ENCODE assay signal across 12 cellular contexts in the genomic region with DNA sequence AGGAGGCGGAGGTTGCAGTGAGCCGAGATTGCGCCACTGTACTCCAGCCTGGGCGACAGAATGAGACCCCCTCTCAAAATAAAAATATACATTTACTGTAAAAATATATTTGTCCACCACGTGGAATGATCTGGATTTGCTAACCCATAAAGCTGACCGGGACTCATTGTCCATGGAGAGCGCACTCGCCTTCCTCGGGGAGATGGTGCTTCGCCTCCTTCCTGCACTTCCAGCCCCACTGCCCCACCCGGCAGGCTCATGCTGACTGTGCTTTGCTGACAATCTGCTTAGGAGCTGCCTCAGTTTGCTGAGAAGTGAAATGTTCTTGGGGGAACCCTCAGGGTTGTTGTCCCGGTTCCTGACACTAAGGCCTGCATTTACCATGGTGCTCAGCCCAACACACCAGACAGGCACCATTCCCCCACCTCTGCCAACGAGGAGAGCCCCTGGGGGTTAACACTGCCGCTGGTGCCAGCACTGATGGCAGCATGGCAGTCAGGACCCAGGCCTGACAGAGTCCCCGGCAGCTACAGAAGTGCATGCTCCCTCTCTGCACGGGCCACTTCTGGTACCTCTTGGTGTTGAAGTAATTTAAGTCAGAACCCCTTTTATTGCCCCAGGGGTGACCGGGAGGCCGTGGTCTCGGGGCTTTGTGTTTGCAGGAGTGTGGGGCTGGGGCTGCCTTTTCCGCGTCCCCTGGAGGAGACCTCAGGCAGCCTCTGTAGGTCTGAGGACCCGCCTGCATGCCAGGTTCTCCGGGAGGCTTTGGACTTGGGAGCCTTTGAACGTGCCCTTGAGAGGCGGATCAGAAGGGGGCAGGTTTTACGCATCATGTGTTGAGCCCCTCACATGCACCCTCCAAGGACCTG. TPM values are rescaled to one million over a fixed set of nuclear protein-coding genes. Genes with fewer than 3 reads are reported as not detected.
A peak's percentile ranks its signal among the peaks of the same experiment; 100 is the strongest.
DNase-seq lines count a peak whose midpoint lies in the region; ATAC-seq and TF ChIP-seq lines count a peak whose summit lies in the region.
"Had no signal": no experiment of that assay in that cellular context is flagged by ENCODE, and none has a peak within 500 bp of the region (broad histone marks: within the 10 kb centered on the region; RNA-seq: fewer than 3 reads in every experiment).

No MANE protein-coding gene starts in this region.

- POLR2A ChIA-PET in activated naive CD8-positive, alpha-beta T cell treated with anti-CD3 and anti-CD28 coated beads, Interleukin-2, amount 10 ng/mL, durations not matched to agents 7 days and 5 days (lab: Charles Lee), result interaction anchor here (1.0 to 3.7 kb wide), 2 partner anchors 8 to 13 kb away, joined by 3 to 88 read pairs; partner anchors contain the start of genes EME2, IGFALS, MRPS34 and NME3

- H3K9ac ChIP-seq in BLaER1 treated with 17β-estradiol and CSF1 and Interleukin-3, amounts not matched to agents 10 nM and 100 nM, result peak overlapping the region in 7 of 11 experiments; percentile 5 to 89 (median 17); a peak in 4 of 22 replicates
- no peak overlapping the region for H3K9ac ChIP-seq in DND-41 (ENCODE audit: low read depth, low read length)

- H2AFZ ChIP-seq in DND-41 (ENCODE audit: low read depth, low read length), result no peak overlapping the region

- no peak overlapping the region for H3K27ac Mint-ChIP-seq in activated naive CD8-positive, alpha-beta T cell treated with anti-CD3 and anti-CD28 coated beads, Interleukin-2, amount 10 ng/mL, durations not matched to agents 7 days and 5 days
- no peak overlapping the region for H3K27ac Mint-ChIP-seq in natural killer cell treated with Interleukin-12 subunit alpha and Interleukin-12 subunit beta and Interleukin-15 and Interleukin-18, amount 100 ng/mL, for 72 hours

- no peak for TF ChIP-seq CTCF in DND-41 (IDR thresholded peaks at IDR 0.05; ENCODE audit: borderline replicate concordance, extremely low read depth, low read length, poor library complexity, severe bottlenecking)

- H3K9me3 Mint-ChIP-seq in activated naive CD8-positive, alpha-beta T cell treated with anti-CD3 and anti-CD28 coated beads, Interleukin-2, amount 10 ng/mL, durations not matched to agents 7 days and 5 days, result no peaks in the 10 kb centered on the region
- H3K9me3 Mint-ChIP-seq in natural killer cell treated with Interleukin-12 subunit alpha and Interleukin-12 subunit beta and Interleukin-15 and Interleukin-18, amount 100 ng/mL, for 72 hours, result no peaks in the 10 kb centered on the region

- H3K4me1 ChIP-seq in BLaER1 treated with 17β-estradiol and CSF1 and Interleukin-3, amounts not matched to agents 10 nM and 100 nM, result peaks cover 21 to 31% (median 23%) of the 10 kb centered on the region in 10 experiments
- peaks cover 40% of the 10 kb centered on the region for H3K4me1 ChIP-seq in DND-41 (ENCODE audit: insufficient read depth, low read length)
- H3K4me1 ChIP-seq: SJCRH30 had no signal

- DNase-seq in DND-41, result no peak
- DNase-seq in activated naive CD8-positive, alpha-beta T cell treated with anti-CD3 and anti-CD28 coated beads, Interleukin-2, amount 10 ng/mL, durations not matched to agents 7 days and 5 days, result no peak
- DNase-seq in natural killer cell treated with Interleukin-12 subunit alpha and Interleukin-12 subunit beta and Interleukin-15 and Interleukin-18, amount 100 ng/mL, for 72 hours (ENCODE audit: low spot score), result no peak
- DNase-seq in occipital lobe (lab: John Stamatoyannopoulos, UW), result no peak
- no peak for DNase-seq in caudate nucleus (lab: John Stamatoyannopoulos, UW)
- no peak for DNase-seq in islet precursor cell
- DNase-seq: AML-193, mesendoderm, NCI-H1092 treated with DMSO at 0.1 percent for 48 hours, SJCRH30 had no signal

- peaks cover 19% of the 10 kb centered on the region for H3K4me1 Mint-ChIP-seq in activated naive CD8-positive, alpha-beta T cell treated with anti-CD3 and anti-CD28 coated beads, Interleukin-2, amount 10 ng/mL, durations not matched to agents 7 days and 5 days
- H3K4me1 Mint-ChIP-seq in natural killer cell treated with Interleukin-12 subunit alpha and Interleukin-12 subunit beta and Interleukin-15 and Interleukin-18, amount 100 ng/mL, for 72 hours (ENCODE audit: low read depth in 2 of 2), result peaks cover 14 to 16% of the 10 kb centered on the region in 2 donors

- peak overlapping the region in 1 of 11 experiments; percentile 3; a peak in 3 of 22 replicates for H3K4me2 ChIP-seq in BLaER1 treated with 17β-estradiol and CSF1 and Interleukin-3, amounts not matched to agents 10 nM and 100 nM
- H3K4me2 ChIP-seq in DND-41 (ENCODE audit: insufficient read depth, low read length), result peak overlapping the region; percentile 34; the same call in 1 of the 2 replicates

- H3K36me3 Mint-ChIP-seq in activated naive CD8-positive, alpha-beta T cell treated with anti-CD3 and anti-CD28 coated beads, Interleukin-2, amount 10 ng/mL, durations not matched to agents 7 days and 5 days, result peaks cover 4% of the 10 kb centered on the region
- H3K36me3 Mint-ChIP-seq in natural killer cell treated with Interleukin-12 subunit alpha and Interleukin-12 subunit beta and Interleukin-15 and Interleukin-18, amount 100 ng/mL, for 72 hours, result no peaks in the 10 kb centered on the region

- no peaks in the 10 kb centered on the region for H3K27me3 Mint-ChIP-seq in activated naive CD8-positive, alpha-beta T cell treated with anti-CD3 and anti-CD28 coated beads, Interleukin-2, amount 10 ng/mL, durations not matched to agents 7 days and 5 days
- H3K27me3 Mint-ChIP-seq in natural killer cell treated with Interleukin-12 subunit alpha and Interleukin-12 subunit beta and Interleukin-15 and Interleukin-18, amount 100 ng/mL, for 72 hours, result no peaks in the 10 kb centered on the region

- peaks cover 74% of the 10 kb centered on the region for H3K79me2 ChIP-seq in DND-41 (ENCODE audit: insufficient read depth, low read length)

- H3K27ac ChIP-seq in BLaER1 treated with 17β-estradiol and CSF1 and Interleukin-3, amounts not matched to agents 10 nM and 100 nM, result no peak overlapping the region
- H3K27ac ChIP-seq in DND-41 (ENCODE audit: low read length) (no peak overlapping the region), caudate nucleus (ENCODE audit: low read depth, low read length) (no peak overlapping the region)
- H3K27ac ChIP-seq: SJCRH30 had no signal

- no peaks in the 10 kb centered on the region for H3K9me3 ChIP-seq in BLaER1 treated with 17β-estradiol and CSF1 and Interleukin-3, amounts not matched to agents 10 nM and 100 nM (replicated peaks in 1 of 11)
- no peaks in the 10 kb centered on the region for H3K9me3 ChIP-seq in DND-41 (ENCODE audit: insufficient read depth, low read length, severe bottlenecking)
- H3K9me3 ChIP-seq: SJCRH30 had no signal

- no peaks in the 10 kb centered on the region for H3K27me3 ChIP-seq in BLaER1 treated with 17β-estradiol and CSF1 and Interleukin-3, amounts not matched to agents 10 nM and 100 nM
- H3K27me3 ChIP-seq in DND-41 (ENCODE audit: insufficient read depth, low read length, poor library complexity), result no peaks in the 10 kb centered on the region
- H3K27me3 ChIP-seq: SJCRH30 had no signal

- ATAC-seq in DND-41 (ENCODE audit: insufficient read depth, low read depth) (no peak), HG03045 (IDR thresholded peaks at IDR 0.05; ENCODE audit: unreplicated experiment) (no peak)
- no peak for ATAC-seq in activated naive CD8-positive, alpha-beta T cell treated with anti-CD3 and anti-CD28 coated beads, Interleukin-2, amount 10 ng/mL, durations not matched to agents 7 days and 5 days (ENCODE audit: low read depth)
- ATAC-seq in natural killer cell treated with Interleukin-12 subunit alpha and Interleukin-12 subunit beta and Interleukin-15 and Interleukin-18, amount 100 ng/mL, for 72 hours, result no peak

- H3K36me3 ChIP-seq in BLaER1 treated with 17β-estradiol and CSF1 and Interleukin-3, amounts not matched to agents 10 nM and 100 nM, result peaks cover 56 to 71% (median 62%) of the 10 kb centered on the region in 11 experiments
- peaks cover 69% of the 10 kb centered on the region for H3K36me3 ChIP-seq in DND-41 (ENCODE audit: insufficient read depth, low read length)

- H3K4me3 Mint-ChIP-seq in activated naive CD8-positive, alpha-beta T cell treated with anti-CD3 and anti-CD28 coated beads, Interleukin-2, amount 10 ng/mL, durations not matched to agents 7 days and 5 days, result peak overlapping the region; percentile 45
- peak overlapping the region; percentile 47 for H3K4me3 Mint-ChIP-seq in natural killer cell treated with Interleukin-12 subunit alpha and Interleukin-12 subunit beta and Interleukin-15 and Interleukin-18, amount 100 ng/mL, for 72 hours

- no peak overlapping the region for H3K4me3 ChIP-seq in BLaER1 treated with 17β-estradiol and CSF1 and Interleukin-3, amounts not matched to agents 10 nM and 100 nM
- H3K4me3 ChIP-seq in DND-41 (ENCODE audit: low read depth in 1 of 2, low read length in 2 of 2), result no peak overlapping the region
- H3K4me3 ChIP-seq: SJCRH30 had no signal

- peaks cover 36 to 93% (median 86%) of the 10 kb centered on the region in 11 experiments; a peak in 21 of 22 replicates for H4K20me1 ChIP-seq in BLaER1 treated with 17β-estradiol and CSF1 and Interleukin-3, amounts not matched to agents 10 nM and 100 nM
- H4K20me1 ChIP-seq in DND-41 (ENCODE audit: insufficient read depth, low read length), result peaks cover 83% of the 10 kb centered on the region

RNA-seq across cellular contexts. Expression of gene NUBP2, which starts 2.5 kb away (rescaled TPM):
- 10 to 100 TPM; 55.6 to 55.9 TPM for total RNA-seq in activated naive CD8-positive, alpha-beta T cell treated with anti-CD3 and anti-CD28 coated beads, Interleukin-2, amount 10 ng/mL, durations not matched to agents 7 days and 5 days
- total RNA-seq in natural killer cell treated with Interleukin-12 subunit alpha and Interleukin-12 subunit beta and Interleukin-15 and Interleukin-18, amount 100 ng/mL, for 72 hours, result 10 to 100 TPM; 47.9 to 81.8 TPM
- total RNA-seq in occipital lobe, result 37.9 TPM

RNA-seq across cellular contexts. Expression of gene SPSB3, which starts 2.8 kb away (rescaled TPM):
- 10 to 100 TPM; 67.8 to 74.1 TPM for total RNA-seq in activated naive CD8-positive, alpha-beta T cell treated with anti-CD3 and anti-CD28 coated beads, Interleukin-2, amount 10 ng/mL, durations not matched to agents 7 days and 5 days
- 10 to 100 TPM; 26.9 to 30.1 TPM for total RNA-seq in natural killer cell treated with Interleukin-12 subunit alpha and Interleukin-12 subunit beta and Interleukin-15 and Interleukin-18, amount 100 ng/mL, for 72 hours
- 60.5 TPM for total RNA-seq in occipital lobe

RNA-seq across cellular contexts. Expression of gene IGFALS, which starts 8.3 kb away (rescaled TPM):
- under 1 TPM; 0.23 to 0.55 TPM for total RNA-seq in activated naive CD8-positive, alpha-beta T cell treated with anti-CD3 and anti-CD28 coated beads, Interleukin-2, amount 10 ng/mL, durations not matched to agents 7 days and 5 days
- under 1 TPM in 1 of 2 donors, not detected in 1; 0.12 TPM for total RNA-seq in natural killer cell treated with Interleukin-12 subunit alpha and Interleukin-12 subunit beta and Interleukin-15 and Interleukin-18, amount 100 ng/mL, for 72 hours
- not detected for total RNA-seq in occipital lobe
- total RNA-seq: SJCRH30 had no signal

RNA-seq across cellular contexts. Expression of gene MRPS34, which starts 12.3 kb away (rescaled TPM):
- total RNA-seq in activated naive CD8-positive, alpha-beta T cell treated with anti-CD3 and anti-CD28 coated beads, Interleukin-2, amount 10 ng/mL, durations not matched to agents 7 days and 5 days, result 100 to 1,000 TPM in 1 of 2 experiments, 10 to 100 TPM in 1; 91.6 to 103 TPM
- total RNA-seq in natural killer cell treated with Interleukin-12 subunit alpha and Interleukin-12 subunit beta and Interleukin-15 and Interleukin-18, amount 100 ng/mL, for 72 hours, result 100 to 1,000 TPM in 1 of 2 donors, 10 to 100 TPM in 1; 98.1 to 192 TPM
- 30.6 TPM for total RNA-seq in occipital lobe

RNA-seq across cellular contexts. Expression of gene EME2, which starts 12.6 kb away (rescaled TPM):
- 10 to 100 TPM; 28.7 to 36.3 TPM for total RNA-seq in activated naive CD8-positive, alpha-beta T cell treated with anti-CD3 and anti-CD28 coated beads, Interleukin-2, amount 10 ng/mL, durations not matched to agents 7 days and 5 days
- total RNA-seq in natural killer cell treated with Interleukin-12 subunit alpha and Interleukin-12 subunit beta and Interleukin-15 and Interleukin-18, amount 100 ng/mL, for 72 hours, result 10 to 100 TPM; 34.8 to 55.0 TPM
- total RNA-seq in occipital lobe, result 6.9 TPM
